Comparison of ENCODE assay signal across 10 cellular contexts in the genomic region with DNA sequence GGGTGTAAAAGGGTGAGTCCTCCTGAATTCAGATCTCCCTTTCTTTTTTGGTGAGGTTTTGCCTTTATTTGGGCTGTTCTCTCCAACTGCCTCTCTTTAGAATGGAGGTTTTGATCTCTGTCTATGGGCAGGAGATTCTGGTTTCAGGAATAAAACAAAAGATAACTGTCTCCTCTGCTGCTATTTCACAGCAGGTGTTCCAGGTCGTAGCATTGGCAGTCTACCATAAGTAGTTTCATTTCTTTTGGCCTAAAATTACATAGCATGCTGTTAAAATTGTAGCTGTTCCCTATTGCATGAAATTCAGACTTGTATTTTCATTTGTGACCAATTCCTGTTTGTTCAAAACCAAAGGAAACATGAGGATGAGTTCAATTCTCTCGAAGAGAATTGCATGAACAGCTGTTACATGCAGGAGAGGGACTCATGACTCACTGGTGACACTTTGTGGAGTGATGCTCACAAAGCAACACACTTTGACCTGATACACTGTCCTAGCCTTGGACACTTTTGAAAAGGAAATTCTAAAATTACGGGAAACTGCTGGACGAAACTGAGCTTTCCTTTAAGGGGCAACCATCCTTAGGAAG.
DNase-seq lines count a peak whose midpoint lies in the region; ATAC-seq, FAIRE-seq and TF ChIP-seq lines count a peak whose summit lies in the region.
"Had no signal": no experiment of that assay in that cellular context is flagged by ENCODE, and none has a peak within 500 bp of the region (broad histone marks: within the 10 kb centered on the region; RNA-seq: fewer than 3 reads in every experiment).

No MANE protein-coding gene starts in this region.

- ATAC-seq in RWPE2 (ENCODE audit: low read depth), result peak; percentile 70; the same call in 2 of the 3 replicates
- ATAC-seq in HG03135 (IDR thresholded peaks at IDR 0.05; ENCODE audit: unreplicated experiment), result no peak

- peak; percentile 25 for TF ChIP-seq CTCF in GM12865 (IDR thresholded peaks at IDR 0.05; ENCODE audit: insufficient read depth, low read depth, low read length, missing control alignments)
- peak; percentile 52 for TF ChIP-seq CTCF in RWPE2 (IDR thresholded peaks at IDR 0.05; ENCODE audit: poor library complexity, severe bottlenecking)
- no peak for TF ChIP-seq CTCF in fibroblast of the aortic adventitia (IDR thresholded peaks at IDR 0.05; ENCODE audit: insufficient read depth, low read length)
- no peak for TF ChIP-seq CTCF in D721Med (IDR thresholded peaks at IDR 0.05; ENCODE audit: insufficient read depth, missing control alignments)

- no peaks in the 10 kb centered on the region for H3K27me3 ChIP-seq in RWPE2 (ENCODE audit: insufficient read depth, poor library complexity, severe bottlenecking)

- no peaks in the 10 kb centered on the region for H3K9me3 ChIP-seq in RWPE2 (ENCODE audit: severe bottlenecking)

- H3K27ac ChIP-seq in RWPE2 (ENCODE audit: poor library complexity, severe bottlenecking), result no peak overlapping the region

- no peak overlapping the region for H3K4me3 ChIP-seq in GM12865 (ENCODE audit: low read depth, low read length)
- no peak overlapping the region for H3K4me3 ChIP-seq in RWPE2 (ENCODE audit: severe bottlenecking)
- no peak overlapping the region for H3K4me3 ChIP-seq in fibroblast of the aortic adventitia (ENCODE audit: low read depth, low read length)

- FAIRE-seq in D721Med (lab: Jason Lieb, UNC), result no peak
- FAIRE-seq: astrocyte had no signal

- no peaks in the 10 kb centered on the region for H3K36me3 ChIP-seq in RWPE2 (ENCODE audit: low read depth)

- peak; percentile 60 for DNase-seq in AG20443 (ENCODE audit: low spot score)
- peak; percentile 51 for DNase-seq in GM12865 (ENCODE audit: low read depth)
- DNase-seq in RWPE2 (ENCODE audit: low spot score), result no peak
- DNase-seq in fibroblast of the aortic adventitia (ENCODE audit: low read depth), result peak; percentile 17
- DNase-seq in DMS153 (lab: John Stamatoyannopoulos, UW), result no peak
- DNase-seq in D721Med (ENCODE audit: insufficient read length, low spot score), result no peak
- DNase-seq in hepatic stellate cell (ENCODE audit: low spot score), result no peak
- DNase-seq: NK-92 treated with Interleukin-12 subunit alpha and Interleukin-12 subunit beta, amount 100 ng/mL, for 24 hours had no signal

- no peaks in the 10 kb centered on the region for H3K4me1 ChIP-seq in RWPE2 (ENCODE audit: insufficient read depth, poor library complexity, severe bottlenecking)

Comparison
In these comparisons a context has a peak if more than half of its experiments do, and no peak if none do; other contexts are left out.
1. DNase-seq: peak in AG20443 (single experiment), GM12865 (single experiment) and fibroblast of the aortic adventitia (single experiment); none in RWPE2 (single experiment), DMS153 (single experiment), D721Med (single experiment) and hepatic stellate cell (single experiment).
2. CTCF ChIP-seq: peak in GM12865 (single experiment) and RWPE2 (single experiment); none in fibroblast of the aortic adventitia (single experiment) and D721Med (single experiment).